In genomic region chr20:64011366-64011779, GRCh38 we compare ENCODE assay signal across 2 cellular contexts.
TF ChIP-seq lines count a peak whose summit lies in the region.

No MANE protein-coding gene starts in this region.

TF ChIP-seq in IMR-90, 13 proteins besides CTCF, POLR2A, EP300 and RAD21:
- TF ChIP-seq CHD1 (IDR thresholded peaks at IDR 0.05; ENCODE audit: low read depth, low read length): no peak
- no peak for TF ChIP-seq ELK1 (IDR thresholded peaks at IDR 0.05; ENCODE audit: borderline replicate concordance, low read depth, low read length)
- TF ChIP-seq MAFK (IDR thresholded peaks at IDR 0.05; ENCODE audit: low read depth, low read length): no peak
- TF ChIP-seq MAZ (IDR thresholded peaks at IDR 0.05; ENCODE audit: borderline replicate concordance, low read depth, low read length): no peak
- TF ChIP-seq CEBPB (IDR thresholded peaks at IDR 0.05; ENCODE audit: low read depth, low read length): no peak
- TF ChIP-seq SMC3 (IDR thresholded peaks at IDR 0.05; ENCODE audit: low read depth, low read length): no peak
- no peak for TF ChIP-seq RFX5 (IDR thresholded peaks at IDR 0.05; ENCODE audit: low read depth, low read length)
- TF ChIP-seq FOS (IDR thresholded peaks at IDR 0.05; ENCODE audit: low read depth, low read length): no peak
- no peak for TF ChIP-seq MXI1 (IDR thresholded peaks at IDR 0.05; ENCODE audit: borderline replicate concordance, low read depth, low read length)
- no peak for TF ChIP-seq BHLHE40 (IDR thresholded peaks at IDR 0.05; ENCODE audit: low read depth, low read length)
- TF ChIP-seq RCOR1 (IDR thresholded peaks at IDR 0.05; ENCODE audit: insufficient replicate concordance, low read length): no peak
- TF ChIP-seq NFE2L2 (IDR thresholded peaks at IDR 0.05; ENCODE audit: low read depth, low read length): no peak
- no peak for TF ChIP-seq USF2 (IDR thresholded peaks at IDR 0.05; ENCODE audit: low read depth, low read length)

TF ChIP-seq in GM23338, 12 proteins besides CTCF, POLR2A, EP300 and RAD21:
- TF ChIP-seq ETS1 (IDR thresholded peaks at IDR 0.05) (no peak), ZNF331 (CRISPR knock-in tag; IDR thresholded peaks at IDR 0.05; ENCODE audit: low read depth) (no peak), ZNF462 (CRISPR knock-in tag; IDR thresholded peaks at IDR 0.05) (no peak), NANOG (IDR thresholded peaks at IDR 0.05; ENCODE audit: borderline replicate concordance) (no peak), JUNB (IDR thresholded peaks at IDR 0.05; ENCODE audit: unreplicated experiment) (no peak), CREB1 (CRISPR knock-in tag; IDR thresholded peaks at IDR 0.05; ENCODE audit: low read depth) (no peak), EZH2 (IDR thresholded peaks at IDR 0.05; ENCODE audit: low read depth, unreplicated experiment) (no peak), POLR2AphosphoS5 (IDR thresholded peaks at IDR 0.05; ENCODE audit: low read depth) (no peak), REST (IDR thresholded peaks at IDR 0.05; ENCODE audit: unreplicated experiment) (no peak)
